Comparison of ENCODE assay signal across 17 cellular contexts in the genomic region with DNA sequence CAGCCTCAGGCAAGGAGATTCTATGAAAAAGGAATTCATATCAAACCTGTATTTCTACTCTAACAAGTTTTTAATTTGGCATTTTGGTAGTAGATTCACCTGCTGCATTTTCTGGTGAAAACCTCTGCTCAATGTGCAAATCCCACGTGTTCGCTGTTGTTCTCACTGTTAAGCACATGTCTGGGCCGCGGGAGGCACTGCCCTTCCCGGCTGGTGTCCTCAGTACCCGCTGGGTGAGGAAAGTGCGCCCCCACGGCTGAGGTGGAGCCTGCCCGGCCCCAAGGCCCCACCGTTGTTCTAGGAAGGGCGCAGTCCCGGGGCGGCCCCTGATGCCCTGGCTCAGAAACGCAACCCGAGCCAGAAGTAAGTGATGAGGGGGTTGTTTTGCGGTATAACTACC.
DNase-seq lines count a peak whose midpoint lies in the region; ATAC-seq, FAIRE-seq and TF ChIP-seq lines count a peak whose summit lies in the region.
"Had no signal": no experiment of that assay in that cellular context is flagged by ENCODE, and none has a peak within 500 bp of the region (broad histone marks: within the 10 kb centered on the region; RNA-seq: fewer than 3 reads in every experiment).

No MANE protein-coding gene starts in this region.

- in situ Hi-C loops in HepG2 (cut with HindIII; ENCODE audit: extremely low pct_ligation_motif_present, low pct_unique_long_range_greater_than_20kb), result no loop called here

- H3K27me3 ChIP-seq in HepG2 (ENCODE audit: control insufficient read depth in 1 of 2, insufficient read depth in 2 of 2, low read length in 2 of 2) (no peaks in the 10 kb centered on the region), right lobe of liver (no peaks in the 10 kb centered on the region)
- H3K27me3 ChIP-seq: BLaER1 treated with 17β-estradiol and CSF1 and Interleukin-3, amounts not matched to agents 10 nM and 100 nM had no signal

- WGBS in HepG2 (ENCODE audit: low lambda C conversion rate), result 30% methylated on average over 15 of the region's 16 CpGs
- 60% methylated on average over 14 of the region's 16 CpGs for WGBS in right lobe of liver (ENCODE audit: insufficient coverage, low coverage, low lambda C conversion rate, missing lambda C conversion rate)

- H3K9ac ChIP-seq in HepG2 (ENCODE audit: insufficient read depth, low read depth, low read length), result no peak overlapping the region
- H3K9ac ChIP-seq in kidney (ENCODE audit: low read length in 2 of 2), result no peak overlapping the region
- H3K9ac ChIP-seq: BLaER1 treated with 17β-estradiol and CSF1 and Interleukin-3, amounts not matched to agents 10 nM and 100 nM had no signal

- FAIRE-seq in HepG2 (lab: Jason Lieb, UNC), result no peak
- no peak for FAIRE-seq in kidney (lab: Jason Lieb, UNC)
- FAIRE-seq: HTR-8/SVneo, RCC 7860 had no signal

- POLR2A ChIA-PET in HepG2 (lab: Yijun Ruan, JAX), result no interaction called here
- POLR2A ChIA-PET in OCI-LY7 (lab: Charles Lee), result interaction anchor here (0.6 kb wide), 1 partner anchor 292 kb away, joined by 4 read pairs; no protein-coding TSS in a partner anchor

- no peak overlapping the region for H3K27ac ChIP-seq in HepG2 (ENCODE audit: extremely low read length, insufficient read depth, low read length)
- no peak overlapping the region for H3K27ac ChIP-seq in right lobe of liver
- H3K27ac ChIP-seq in kidney (ENCODE audit: low read depth in 2 of 2, low read length in 2 of 2), result no peak overlapping the region
- H3K27ac ChIP-seq in OCI-LY7 (ENCODE audit: low read depth, low read length, poor library complexity, severe bottlenecking), result no peak overlapping the region

- TF ChIP-seq POLR2A in HepG2 (IDR thresholded peaks at IDR 0.05; ENCODE audit: insufficient read depth in 1 of 2, low read depth in 2 of 2, low read length in 2 of 2) (no peak), right lobe of liver (IDR thresholded peaks at IDR 0.05) (no peak)

- intact Hi-C loops in HepG2 (cut with micrococcal nuclease; ENCODE audit: unreplicated experiment), result no loop called here
- intact Hi-C loops in right lobe of liver (cut with DNase I), result no loop called here
- intact Hi-C loops in kidney (cut with DNase I), result no loop called here
- intact Hi-C loops in OCI-LY7 (cut with micrococcal nuclease; ENCODE audit: unreplicated experiment), result loop anchor here (5.0 kb wide), 1 partner anchor 212 kb away; no protein-coding TSS in a partner anchor
- intact Hi-C loops in sciatic nerve (cut with DNase I), result loop anchor here (2.0 kb wide), 1 partner anchor 367 kb away; no protein-coding TSS in a partner anchor

- TF ChIP-seq EP300 in HepG2 (IDR thresholded peaks at IDR 0.05; ENCODE audit: low read depth in 2 of 2, low read length in 2 of 2), result no peak
- no peak for TF ChIP-seq EP300 in HepG2 (CRISPR knock-in tag; IDR thresholded peaks at IDR 0.05; ENCODE audit: borderline replicate concordance)

- no TSS peak for BruUV-seq in HepG2 (replicated peaks; lab: Mats Ljungman, UMichigan)
- no TSS peak for BruUV-seq in OCI-LY7 (replicated peaks; lab: Mats Ljungman, UMichigan)

- no peak for TF ChIP-seq RAD21 in HepG2 (CRISPR knock-in tag; IDR thresholded peaks at IDR 0.05)

- no peak for DNase-seq in HepG2 (ENCODE audit: low spot score)
- DNase-seq in right lobe of liver, result no peak
- DNase-seq in ecto neural progenitor cell (ENCODE audit: low spot score), result peak; percentile 54
- DNase-seq in kidney, result peak; percentile 63
- no peak for DNase-seq in OCI-LY7 (ENCODE audit: low spot score)
- DNase-seq in sciatic nerve (ENCODE audit: low spot score), result no peak
- no peak for DNase-seq in KG1 (lab: John Stamatoyannopoulos, UW)
- DNase-seq in NCI-H345 treated with DMSO at 0.1 percent for 48 hours (lab: John Stamatoyannopoulos, UW; ENCODE audit: unreplicated experiment), result no peak
- DNase-seq: 8988T, DMS153, HCEC 1CT, NCI-H1048, NCI-H446, NCI-H748 treated with DMSO at 0.1 percent for 48 hours had no signal

- H3K9me3 ChIP-seq in HepG2 (ENCODE audit: low read length) (no peaks in the 10 kb centered on the region), right lobe of liver (no peaks in the 10 kb centered on the region), kidney (ENCODE audit: control insufficient read depth in 1 of 2, low read length in 2 of 2) (no peaks in the 10 kb centered on the region), OCI-LY7 (ENCODE audit: low read length) (no peaks in the 10 kb centered on the region)

- TF ChIP-seq CTCF in HepG2 (CRISPR knock-in tag; IDR thresholded peaks at IDR 0.05) (no peak), right lobe of liver (IDR thresholded peaks at IDR 0.05) (no peak), kidney (IDR thresholded peaks at IDR 0.05; ENCODE audit: borderline replicate concordance, extremely low read depth, insufficient read depth) (no peak), OCI-LY7 (conservative IDR thresholded peaks at IDR 0.05; ENCODE audit: low read length) (no peak)

- H3K4me1 ChIP-seq in HepG2 (ENCODE audit: insufficient read depth, low read length) (no peaks in the 10 kb centered on the region), right lobe of liver (no peaks in the 10 kb centered on the region), kidney (ENCODE audit: control insufficient read depth in 1 of 2, insufficient read depth in 1 of 2, low read depth in 1 of 2, low read length in 2 of 2) (no peaks in the 10 kb centered on the region), OCI-LY7 (ENCODE audit: insufficient read depth, low read length, poor library complexity, severe bottlenecking) (peaks cover 38% of the 10 kb centered on the region)

- H3K79me2 ChIP-seq in HepG2 (ENCODE audit: insufficient read depth, low read length) (no peaks in the 10 kb centered on the region), OCI-LY7 (ENCODE audit: insufficient read depth, low read depth, low read length) (no peaks in the 10 kb centered on the region)

- no peaks in the 10 kb centered on the region for H3K9me2 ChIP-seq in OCI-LY7 (ENCODE audit: insufficient read depth, low read length)

- H2AFZ ChIP-seq in HepG2 (ENCODE audit: low read length) (no peak overlapping the region), OCI-LY7 (ENCODE audit: low read length) (no peak overlapping the region)

- H3K4me2 ChIP-seq in HepG2 (ENCODE audit: low read depth, low read length), result no peak overlapping the region
- H3K4me2 ChIP-seq in OCI-LY7 (ENCODE audit: low read length), result no peak overlapping the region

- H4K20me1 ChIP-seq in HepG2 (ENCODE audit: insufficient read depth, low read length), result no peaks in the 10 kb centered on the region
- no peaks in the 10 kb centered on the region for H4K20me1 ChIP-seq in OCI-LY7 (ENCODE audit: insufficient read depth, low read length)
- H4K20me1 ChIP-seq: BLaER1 treated with 17β-estradiol and CSF1 and Interleukin-3, amounts not matched to agents 10 nM and 100 nM had no signal

- CTCF ChIA-PET in HepG2 (lab: Yijun Ruan, JAX; ENCODE audit: low intra/inter-chr PET ratio, low total read pairs) (no interaction called here), OCI-LY7 (lab: Charles Lee; ENCODE audit: unreplicated experiment) (no interaction called here)

- H3K4me3 ChIP-seq in HepG2 (replicated peaks in 1 of 3; ENCODE audit: insufficient read depth in 1 of 3, low read depth in 2 of 3, low read length in 3 of 3) (no peak overlapping the region), right lobe of liver (no peak overlapping the region), kidney (ENCODE audit: low read length in 2 of 2) (no peak overlapping the region), OCI-LY7 (ENCODE audit: low read depth, low read length, poor library complexity, severe bottlenecking) (no peak overlapping the region)
- H3K4me3 ChIP-seq: BLaER1 treated with 17β-estradiol and CSF1 and Interleukin-3, amounts not matched to agents 10 nM and 100 nM had no signal

- no peak for ATAC-seq in HepG2
- ATAC-seq in right lobe of liver, result no peak
- ATAC-seq in sciatic nerve, result no peak

- H3K36me3 ChIP-seq in HepG2 (replicated peaks in 1 of 2; ENCODE audit: control insufficient read depth in 1 of 2, insufficient read depth in 2 of 2, low read length in 2 of 2) (no peaks in the 10 kb centered on the region), right lobe of liver (no peaks in the 10 kb centered on the region), kidney (ENCODE audit: control insufficient read depth in 1 of 2, insufficient read depth in 2 of 2, low read length in 2 of 2) (no peaks in the 10 kb centered on the region), OCI-LY7 (ENCODE audit: insufficient read depth, low read length) (no peaks in the 10 kb centered on the region)
- H3K36me3 ChIP-seq: BLaER1 treated with 17β-estradiol and CSF1 and Interleukin-3, amounts not matched to agents 10 nM and 100 nM had no signal

TF ChIP-seq in HepG2, 621 proteins besides CTCF, POLR2A, EP300 and RAD21:
- no peak for TF ChIP-seq ZNF331 (CRISPR knock-in tag; IDR thresholded peaks at IDR 0.05)
- TF ChIP-seq, protein P1, sequence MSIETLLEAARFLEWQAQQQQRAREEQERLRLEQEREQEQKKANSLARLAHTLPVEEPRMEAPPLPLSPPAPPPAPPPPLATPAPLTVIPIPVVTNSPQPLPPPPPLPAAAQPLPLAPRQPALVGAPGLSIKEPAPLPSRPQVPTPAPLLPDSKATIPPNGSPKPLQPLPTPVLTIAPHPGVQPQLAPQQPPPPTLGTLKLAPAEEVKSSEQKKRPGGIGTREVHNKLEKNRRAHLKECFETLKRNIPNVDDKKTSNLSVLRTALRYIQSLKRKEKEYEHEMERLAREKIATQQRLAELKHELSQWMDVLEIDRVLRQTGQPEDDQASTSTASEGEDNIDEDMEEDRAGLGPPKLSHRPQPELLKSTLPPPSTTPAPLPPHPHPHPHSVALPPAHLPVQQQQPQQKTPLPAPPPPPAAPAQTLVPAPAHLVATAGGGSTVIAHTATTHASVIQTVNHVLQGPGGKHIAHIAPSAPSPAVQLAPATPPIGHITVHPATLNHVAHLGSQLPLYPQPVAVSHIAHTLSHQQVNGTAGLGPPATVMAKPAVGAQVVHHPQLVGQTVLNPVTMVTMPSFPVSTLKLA (IDR thresholded peaks at IDR 0.05), result peak; percentile 83
- TF ChIP-seq KAT8 (CRISPR knock-in tag; IDR thresholded peaks at IDR 0.05), result no peak
- TF ChIP-seq PAX8 (CRISPR knock-in tag; IDR thresholded peaks at IDR 0.05; ENCODE audit: borderline replicate concordance), result no peak
- no peak for TF ChIP-seq NR2F6 (IDR thresholded peaks at IDR 0.05)
- TF ChIP-seq NR2F6 (CRISPR knock-in tag; IDR thresholded peaks at IDR 0.05), result no peak
- TF ChIP-seq KDM1A (CRISPR knock-in tag; IDR thresholded peaks at IDR 0.05), result no peak
- no peak for TF ChIP-seq TGIF2 (CRISPR knock-in tag; IDR thresholded peaks at IDR 0.05)
- no peak for TF ChIP-seq NBN (conservative IDR thresholded peaks at IDR 0.05)

Comparison
In these comparisons a context has a peak if more than half of its experiments do, and no peak if none do; other contexts are left out.
1. DNase-seq: peak in ecto neural progenitor cell (single experiment) and kidney (single experiment); none in HepG2 (single experiment), right lobe of liver (0 of 3), OCI-LY7 (single experiment), sciatic nerve (single experiment), KG1 (single experiment) and NCI-H345 treated with DMSO at 0.1 percent for 48 hours (single experiment).
2. intact Hi-C loops: an anchor here in OCI-LY7 (5.0 kb wide) and sciatic nerve (2.0 kb wide); none called in HepG2, right lobe of liver and kidney.